Comparison of ENCODE assay signal across 30 cellular contexts in genomic region chrX:57367649-57368048, GRCh38.
A peak's percentile ranks its signal among the peaks of the same experiment; 100 is the strongest.
DNase-seq lines count a peak whose midpoint lies in the region; ATAC-seq, FAIRE-seq and TF ChIP-seq lines count a peak whose summit lies in the region.
"Had no signal": no experiment of that assay in that cellular context is flagged by ENCODE, and none has a peak within 500 bp of the region (broad histone marks: within the 10 kb centered on the region; RNA-seq: fewer than 3 reads in every experiment).

No MANE protein-coding gene starts in this region.

- no peaks in the 10 kb centered on the region for H3K36me3 ChIP-seq in HepG2 (replicated peaks in 1 of 2; ENCODE audit: control insufficient read depth in 1 of 2, insufficient read depth in 2 of 2, low read length in 2 of 2)
- no peaks in the 10 kb centered on the region for H3K36me3 ChIP-seq in right lobe of liver
- H3K36me3 ChIP-seq: esophagus muscularis mucosa, gastrocnemius medialis, upper lobe of left lung had no signal

- no peak overlapping the region for H3K4me2 ChIP-seq in HepG2 (ENCODE audit: low read depth, low read length)
- H3K4me2 ChIP-seq: smooth muscle cell had no signal

- DNase-seq in HepG2 (ENCODE audit: low spot score): peak; percentile 0
- DNase-seq in right lobe of liver: no peak
- DNase-seq in amygdala (lab: John Stamatoyannopoulos, UW): peak in 31 of 56 donors; percentile 0 to 54 (median 4)
- DNase-seq in hippocampal formation (lab: John Stamatoyannopoulos, UW): peak; percentile 1 to 9
- DNase-seq in superior temporal gyrus (ENCODE audit: extremely low spot score): peak; percentile 59
- no peak for DNase-seq in activated CD4-positive, alpha-beta T cell treated with anti-CD3 and anti-CD28 coated beads, Interleukin-2, amount 50 U/mL, for 4 hours
- no peak for DNase-seq in stimulated activated CD4-positive, alpha-beta T cell treated with anti-CD3 and anti-CD28 coated beads, Interleukin-12 subunit alpha, Interleukin-12 subunit beta, amount 100 ng/mL, for 4 hours
- DNase-seq: activated CD4-positive, alpha-beta memory T cell treated with anti-CD3 and anti-CD28 coated beads for 36 hours; activated CD8-positive, alpha-beta memory T cell treated with anti-CD3 and anti-CD28 coated beads, Interleukin-2, amount 50 U/mL, for 4 hours; activated naive CD4-positive, alpha-beta T cell treated with anti-CD3 and anti-CD28 coated beads, Interleukin-2, amount 10 ng/mL, durations not matched to agents 7 days and 5 days; amniotic stem cell; DMS79 treated with DMSO at 0.1 percent for 48 hours; endodermal cell; gastrocnemius medialis; KG1; left ventricle myocardium superior; MM.1S; naive thymus-derived CD8-positive, alpha-beta T cell; NCI-H1417 treated with DMSO at 0.1 percent for 48 hours; NCI-H2107; NCI-H524 treated with DMSO at 0.1 percent for 48 hours; upper lobe of left lung had no signal

- H3K4me1 ChIP-seq in HepG2 (ENCODE audit: insufficient read depth, low read length) (no peaks in the 10 kb centered on the region), right lobe of liver (no peaks in the 10 kb centered on the region)
- H3K4me1 ChIP-seq: esophagus muscularis mucosa, gastrocnemius medialis, upper lobe of left lung had no signal

- POLR2A ChIA-PET in HepG2 (lab: Yijun Ruan, JAX): no interaction called here

- H3K27me3 ChIP-seq in HepG2 (ENCODE audit: control insufficient read depth in 1 of 2, insufficient read depth in 2 of 2, low read length in 2 of 2) (no peaks in the 10 kb centered on the region), right lobe of liver (no peaks in the 10 kb centered on the region)
- H3K27me3 ChIP-seq: esophagus muscularis mucosa, gastrocnemius medialis, upper lobe of left lung had no signal

- intact Hi-C loops in HepG2 (cut with micrococcal nuclease; ENCODE audit: unreplicated experiment): no loop called here
- intact Hi-C loops in right lobe of liver (cut with DNase I): no loop called here

- H3K79me2 ChIP-seq in HepG2 (ENCODE audit: insufficient read depth, low read length): no peaks in the 10 kb centered on the region

- H3K4me3 ChIP-seq in HepG2 (replicated peaks in 1 of 3; ENCODE audit: insufficient read depth in 1 of 3, low read depth in 2 of 3, low read length in 3 of 3) (no peak overlapping the region), right lobe of liver (no peak overlapping the region)
- H3K4me3 ChIP-seq: coronary artery, esophagus muscularis mucosa, gastrocnemius medialis, smooth muscle cell, upper lobe of left lung had no signal

- H3K9ac ChIP-seq in HepG2 (ENCODE audit: insufficient read depth, low read depth, low read length): no peak overlapping the region

- TF ChIP-seq EP300 in HepG2 (IDR thresholded peaks at IDR 0.05; ENCODE audit: low read depth in 2 of 2, low read length in 2 of 2) (no peak), HepG2 (CRISPR knock-in tag; IDR thresholded peaks at IDR 0.05; ENCODE audit: borderline replicate concordance) (no peak)

- H4K20me1 ChIP-seq in HepG2 (ENCODE audit: insufficient read depth, low read length): no peaks in the 10 kb centered on the region

- no peaks in the 10 kb centered on the region for H3K9me3 ChIP-seq in HepG2 (ENCODE audit: low read length)
- no peaks in the 10 kb centered on the region for H3K9me3 ChIP-seq in right lobe of liver
- H3K9me3 ChIP-seq: esophagus muscularis mucosa, gastrocnemius medialis, upper lobe of left lung had no signal

- WGBS in HepG2 (ENCODE audit: low lambda C conversion rate): 67% methylated on average over 1 of the region's 1 CpG
- WGBS in right lobe of liver (ENCODE audit: insufficient coverage, low coverage, low lambda C conversion rate, missing lambda C conversion rate): no CpG with 5 or more reads among the region's 1 CpG

- TF ChIP-seq POLR2A in HepG2 (IDR thresholded peaks at IDR 0.05; ENCODE audit: insufficient read depth in 1 of 2, low read depth in 2 of 2, low read length in 2 of 2): no peak
- TF ChIP-seq POLR2A in right lobe of liver (IDR thresholded peaks at IDR 0.05): no peak

- H3K27ac ChIP-seq in HepG2 (ENCODE audit: extremely low read length, insufficient read depth, low read length) (no peak overlapping the region), right lobe of liver (no peak overlapping the region)
- H3K27ac ChIP-seq: coronary artery, esophagus muscularis mucosa, gastrocnemius medialis, upper lobe of left lung had no signal

- TF ChIP-seq CTCF in HepG2 (CRISPR knock-in tag; IDR thresholded peaks at IDR 0.05) (no peak), right lobe of liver (IDR thresholded peaks at IDR 0.05) (no peak)

- ATAC-seq in HepG2: no peak
- ATAC-seq in right lobe of liver: no peak
- ATAC-seq in HG03342 (IDR thresholded peaks at IDR 0.05; ENCODE audit: unreplicated experiment): no peak
- ATAC-seq: activated CD4-positive, CD25-positive, alpha-beta regulatory T cell treated with anti-CD3 and anti-CD28 coated beads, Interleukin-2, amount 50 U/mL, for 24 hours; gastrocnemius medialis; HCT116; left ventricle myocardium superior; naive thymus-derived CD8-positive, alpha-beta T cell had no signal

- in situ Hi-C loops in HepG2 (cut with HindIII; ENCODE audit: extremely low pct_ligation_motif_present, low pct_unique_long_range_greater_than_20kb): no loop called here

- TF ChIP-seq RAD21 in HepG2 (CRISPR knock-in tag; IDR thresholded peaks at IDR 0.05): no peak

- no peak for FAIRE-seq in HepG2 (lab: Jason Lieb, UNC)
- FAIRE-seq: GM18507, TTC549 had no signal

- BruUV-seq in HepG2 (replicated peaks; lab: Mats Ljungman, UMichigan): no TSS peak

- H2AFZ ChIP-seq in HepG2 (ENCODE audit: low read length): no peak overlapping the region

- CTCF ChIA-PET in HepG2 (lab: Yijun Ruan, JAX; ENCODE audit: low intra/inter-chr PET ratio, low total read pairs): no interaction called here

TF ChIP-seq in HepG2, 621 proteins besides CTCF, POLR2A, EP300 and RAD21:
- no peak for TF ChIP-seq FOXA1 (IDR thresholded peaks at IDR 0.05)
- TF ChIP-seq FOXA1 (CRISPR knock-in tag; IDR thresholded peaks at IDR 0.05): no peak
- no peak for TF ChIP-seq BRCA1 (CRISPR knock-in tag; IDR thresholded peaks at IDR 0.05)

Comparison
In these comparisons a context has a peak if more than half of its experiments do, and no peak if none do; other contexts are left out.
1. DNase-seq: peak in HepG2 (single experiment), amygdala (31 of 56), hippocampal formation (2 of 2) and superior temporal gyrus (single experiment); none in right lobe of liver (0 of 3), activated CD4-positive, alpha-beta T cell treated with anti-CD3 and anti-CD28 coated beads, Interleukin-2, amount 50 U/mL, for 4 hours (0 of 2) and stimulated activated CD4-positive, alpha-beta T cell treated with anti-CD3 and anti-CD28 coated beads, Interleukin-12 subunit alpha, Interleukin-12 subunit beta, amount 100 ng/mL, for 4 hours (single experiment).